1 cellular context compared by ENCODE assay signal in genomic region chr15:31102049-31102321, GRCh38.
TF ChIP-seq lines count a peak whose summit lies in the region.

No MANE protein-coding gene starts in this region.

TF ChIP-seq in GM23338, 12 proteins besides CTCF, POLR2A, EP300 and RAD21 (continued from another document):
- no peak for TF ChIP-seq ZNF462 (CRISPR knock-in tag; IDR thresholded peaks at IDR 0.05)
- no peak for TF ChIP-seq CREB1 (CRISPR knock-in tag; IDR thresholded peaks at IDR 0.05; ENCODE audit: low read depth)
- no peak for TF ChIP-seq JUNB (IDR thresholded peaks at IDR 0.05; ENCODE audit: unreplicated experiment)
